2 cellular contexts compared by ENCODE assay signal in genomic region chr4:82431026-82431745, GRCh38.
A peak's percentile ranks its signal among the peaks of the same experiment; 100 is the strongest.
TF ChIP-seq lines count a peak whose summit lies in the region.

No MANE protein-coding gene starts in this region.

TF ChIP-seq in HCT116, 20 proteins besides CTCF, POLR2A, EP300 and RAD21:
- TF ChIP-seq CBX3 (IDR thresholded peaks at IDR 0.05; ENCODE audit: low read depth) (no peak), ZFX (IDR thresholded peaks at IDR 0.05) (peak; percentile 11; the same call in 1 of the 2 replicates)

TF ChIP-seq in HepG2, 621 proteins besides CTCF, POLR2A, EP300 and RAD21:
- peak; percentile 30; the same call in 1 of the 2 replicates for TF ChIP-seq ZNF672 (CRISPR knock-in tag; IDR thresholded peaks at IDR 0.05)
- 0 out of 2 replicates have a peak, but pooled peaks have one; percentile 15 for TF ChIP-seq BATF2 (CRISPR knock-in tag; IDR thresholded peaks at IDR 0.05)
- TF ChIP-seq MLLT10 (CRISPR knock-in tag; IDR thresholded peaks at IDR 0.05) = no peak
- 0 out of 2 replicates have a peak, but pooled peaks have one; percentile 3 for TF ChIP-seq GLMP (CRISPR knock-in tag; IDR thresholded peaks at IDR 0.05; ENCODE audit: borderline replicate concordance)
- no peak for TF ChIP-seq LCORL (IDR thresholded peaks at IDR 0.05)
- TF ChIP-seq LCORL (CRISPR knock-in tag; IDR thresholded peaks at IDR 0.05) = 0 out of 2 replicates have a peak, but pooled peaks have one; percentile 1
- TF ChIP-seq ZNF430 (CRISPR knock-in tag; IDR thresholded peaks at IDR 0.05) = no peak
- peak; percentile 5; the same call in 1 of the 2 replicates for TF ChIP-seq TBX2 (CRISPR knock-in tag; IDR thresholded peaks at IDR 0.05; ENCODE audit: borderline replicate concordance)
- TF ChIP-seq SOX6 (IDR thresholded peaks at IDR 0.05) = no peak
- 0 out of 2 replicates have a peak, but pooled peaks have one; percentile 4 for TF ChIP-seq SOX6 (CRISPR knock-in tag; IDR thresholded peaks at IDR 0.05)
- 0 out of 2 replicates have a peak, but pooled peaks have one; percentile 5 for TF ChIP-seq NRL (CRISPR knock-in tag; IDR thresholded peaks at IDR 0.05; ENCODE audit: borderline replicate concordance)
- peak in 1 of 2 experiments; percentile 8; a peak in 1 of 4 replicates for TF ChIP-seq HMGXB4 (CRISPR knock-in tag; IDR thresholded peaks at IDR 0.05; ENCODE audit: borderline replicate concordance in 1 of 2, low read depth in 1 of 2)
- TF ChIP-seq SMAD3 (CRISPR knock-in tag; IDR thresholded peaks at IDR 0.05) = no peak
- TF ChIP-seq AGO2 (optimal IDR thresholded peaks at IDR 0.05; ENCODE audit: low read depth, low read length) = peak; percentile 10
- no peak for TF ChIP-seq ATRX (CRISPR knock-in tag; IDR thresholded peaks at IDR 0.05; ENCODE audit: borderline replicate concordance)
TF ChIP-seq in HepG2: peak in this region for 9.
